In the genomic region with DNA sequence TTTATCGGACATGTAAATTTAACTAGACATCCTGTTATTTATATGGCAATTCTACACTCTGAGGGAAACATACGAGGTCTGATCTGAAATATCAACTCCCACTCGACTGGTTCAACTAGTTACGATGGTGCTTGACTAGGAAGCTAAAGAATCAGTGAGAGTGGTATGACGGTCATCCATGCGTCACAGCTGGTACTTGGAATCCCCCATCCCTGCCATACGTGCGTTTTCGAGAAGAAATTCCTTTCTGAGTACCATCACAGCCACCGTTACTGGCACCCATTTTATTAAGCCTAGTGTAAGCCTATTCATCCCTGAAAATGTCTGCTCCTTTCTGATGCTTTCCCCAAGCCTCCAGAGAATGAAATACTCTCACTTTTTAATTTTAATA, we compare ENCODE assay signal across 8 cellular contexts. TPM values are rescaled to one million over a fixed set of nuclear protein-coding genes. Genes with fewer than 3 reads are reported as not detected.
A peak's percentile ranks its signal among the peaks of the same experiment; 100 is the strongest.
DNase-seq lines count a peak whose midpoint lies in the region; ATAC-seq and TF ChIP-seq lines count a peak whose summit lies in the region.

No MANE protein-coding gene starts in this region.

- peaks cover 0 to 14% (median 0%) of the 10 kb centered on the region in 11 experiments; a peak in 2 of 22 replicates for H4K20me1 ChIP-seq in BLaER1 treated with 17β-estradiol and CSF1 and Interleukin-3, amounts not matched to agents 10 nM and 100 nM

- H3K27me3 ChIP-seq in BLaER1 treated with 17β-estradiol and CSF1 and Interleukin-3, amounts not matched to agents 10 nM and 100 nM, result peaks cover 92 to 100% (median 98%) of the 10 kb centered on the region in 11 experiments
- no peaks in the 10 kb centered on the region for H3K27me3 ChIP-seq in thymus (ENCODE audit: control insufficient read depth, insufficient read depth)

- peak overlapping the region in 5 of 11 experiments; percentile 5 to 90 (median 66); a peak in 9 of 22 replicates for H3K27ac ChIP-seq in BLaER1 treated with 17β-estradiol and CSF1 and Interleukin-3, amounts not matched to agents 10 nM and 100 nM
- H3K27ac ChIP-seq in thymus (ENCODE audit: low read depth), result peak overlapping the region; percentile 60

- peak overlapping the region; percentile 61 to 86 (median 80) for H3K4me3 ChIP-seq in BLaER1 treated with 17β-estradiol and CSF1 and Interleukin-3, amounts not matched to agents 10 nM and 100 nM
- H3K4me3 ChIP-seq in thymus (ENCODE audit: low read length), result peak overlapping the region; percentile 66

- peaks cover 9% of the 10 kb centered on the region for H3K4me1 Mint-ChIP-seq in T-helper 1 cell treated with Interleukin-12 subunit alpha and Interleukin-12 subunit beta and Interleukin-4 antibody, amounts not matched to agents 30 μg/mL and 1 μg/mL, for 36 hours (ENCODE audit: low read depth)
- H3K4me1 Mint-ChIP-seq in chondrocyte (ENCODE audit: low read depth) (peaks cover 13% of the 10 kb centered on the region), memory B cell (peaks cover 8% of the 10 kb centered on the region)

- H3K4me2 ChIP-seq in BLaER1 treated with 17β-estradiol and CSF1 and Interleukin-3, amounts not matched to agents 10 nM and 100 nM, result peak overlapping the region; percentile 46 to 78 (median 64)

- no peaks in the 10 kb centered on the region for H3K9me3 Mint-ChIP-seq in T-helper 1 cell treated with Interleukin-12 subunit alpha and Interleukin-12 subunit beta and Interleukin-4 antibody, amounts not matched to agents 30 μg/mL and 1 μg/mL, for 36 hours
- H3K9me3 Mint-ChIP-seq in chondrocyte (ENCODE audit: low read depth) (no peaks in the 10 kb centered on the region), memory B cell (no peaks in the 10 kb centered on the region)

- H3K36me3 Mint-ChIP-seq in T-helper 1 cell treated with Interleukin-12 subunit alpha and Interleukin-12 subunit beta and Interleukin-4 antibody, amounts not matched to agents 30 μg/mL and 1 μg/mL, for 36 hours (ENCODE audit: low read depth), result peaks cover 3% of the 10 kb centered on the region
- no peaks in the 10 kb centered on the region for H3K36me3 Mint-ChIP-seq in chondrocyte (ENCODE audit: low read depth)
- peaks cover 4% of the 10 kb centered on the region for H3K36me3 Mint-ChIP-seq in memory B cell

- peaks cover 7 to 24% (median 8%) of the 10 kb centered on the region in 11 experiments; a peak in 16 of 22 replicates for H3K36me3 ChIP-seq in BLaER1 treated with 17β-estradiol and CSF1 and Interleukin-3, amounts not matched to agents 10 nM and 100 nM
- no peaks in the 10 kb centered on the region for H3K36me3 ChIP-seq in thymus (ENCODE audit: control insufficient read depth, insufficient read depth)

- DNase-seq in HS-5 (ENCODE audit: low read depth) (peak; percentile 46), chondrocyte (ENCODE audit: low spot score) (no peak), memory B cell (ENCODE audit: low spot score in 2 of 2) (peak; percentile 16 to 45)

- H3K4me3 Mint-ChIP-seq in T-helper 1 cell treated with Interleukin-12 subunit alpha and Interleukin-12 subunit beta and Interleukin-4 antibody, amounts not matched to agents 30 μg/mL and 1 μg/mL, for 36 hours, result peak overlapping the region; percentile 87
- H3K4me3 Mint-ChIP-seq in chondrocyte (ENCODE audit: unreplicated experiment) (peak overlapping the region; percentile 89), memory B cell (peak overlapping the region; percentile 90)

- H3K9ac ChIP-seq in BLaER1 treated with 17β-estradiol and CSF1 and Interleukin-3, amounts not matched to agents 10 nM and 100 nM, result peak overlapping the region; percentile 20 to 86 (median 60); a peak in 18 of 22 replicates

- WGBS in thymus, result 0% methylated on average over 10 of the region's 10 CpGs

- peak; percentile 50 for ATAC-seq in memory B cell (ENCODE audit: low read depth)
- no peak for ATAC-seq in HG02981 (IDR thresholded peaks at IDR 0.05; ENCODE audit: unreplicated experiment)
- no peak for ATAC-seq in GM18519 (IDR thresholded peaks at IDR 0.05; ENCODE audit: low FRiP score, unreplicated experiment)

- H3K4me1 ChIP-seq in BLaER1 treated with 17β-estradiol and CSF1 and Interleukin-3, amounts not matched to agents 10 nM and 100 nM, result peaks cover 5 to 13% (median 7%) of the 10 kb centered on the region in 10 experiments; a peak in 10 of 20 replicates
- H3K4me1 ChIP-seq in thymus (ENCODE audit: control insufficient read depth, insufficient read depth, low read length), result no peaks in the 10 kb centered on the region

- H3K9me3 ChIP-seq in BLaER1 treated with 17β-estradiol and CSF1 and Interleukin-3, amounts not matched to agents 10 nM and 100 nM (replicated peaks in 1 of 11), result peaks cover 0 to 10% (median 0%) of the 10 kb centered on the region in 11 experiments; a peak in 4 of 22 replicates
- H3K9me3 ChIP-seq in thymus (ENCODE audit: control insufficient read depth), result no peaks in the 10 kb centered on the region

- peaks cover 29% of the 10 kb centered on the region for H3K27me3 Mint-ChIP-seq in T-helper 1 cell treated with Interleukin-12 subunit alpha and Interleukin-12 subunit beta and Interleukin-4 antibody, amounts not matched to agents 30 μg/mL and 1 μg/mL, for 36 hours (ENCODE audit: low read depth)
- H3K27me3 Mint-ChIP-seq in chondrocyte (ENCODE audit: low read depth) (peaks cover 10% of the 10 kb centered on the region), memory B cell (peaks cover 3% of the 10 kb centered on the region)

- peak overlapping the region; percentile 93 for H3K27ac Mint-ChIP-seq in T-helper 1 cell treated with Interleukin-12 subunit alpha and Interleukin-12 subunit beta and Interleukin-4 antibody, amounts not matched to agents 30 μg/mL and 1 μg/mL, for 36 hours
- peak overlapping the region; percentile 73 for H3K27ac Mint-ChIP-seq in chondrocyte (ENCODE audit: unreplicated experiment)
- peak overlapping the region; percentile 97 for H3K27ac Mint-ChIP-seq in memory B cell

- no peak for TF ChIP-seq CTCF in chondrocyte (IDR thresholded peaks at IDR 0.05)

RNA-seq across cellular contexts. Expression of gene PIGA, which starts 0.7 kb away (rescaled TPM):
- 7.1 to 8.2 TPM (median 8.2 TPM) in 3 replicates for total RNA-seq in chondrocyte
- polyA plus RNA-seq in thymus, result 13.5 TPM

RNA-seq across cellular contexts. Expression of gene ASB11, which starts 20.6 kb away (rescaled TPM):
- total RNA-seq in chondrocyte, result not detected in 3 replicates
- polyA plus RNA-seq in thymus, result 0.05 TPM

RNA-seq across cellular contexts. Expression of gene VEGFD, which starts 48.2 kb away (rescaled TPM):
- 0.20 to 0.39 TPM in 2 of 3 replicates, not detected in the other for total RNA-seq in chondrocyte
- polyA plus RNA-seq in thymus, result 0.64 TPM
